ENCODE assay signal across 1 cellular context in the genomic region with DNA sequence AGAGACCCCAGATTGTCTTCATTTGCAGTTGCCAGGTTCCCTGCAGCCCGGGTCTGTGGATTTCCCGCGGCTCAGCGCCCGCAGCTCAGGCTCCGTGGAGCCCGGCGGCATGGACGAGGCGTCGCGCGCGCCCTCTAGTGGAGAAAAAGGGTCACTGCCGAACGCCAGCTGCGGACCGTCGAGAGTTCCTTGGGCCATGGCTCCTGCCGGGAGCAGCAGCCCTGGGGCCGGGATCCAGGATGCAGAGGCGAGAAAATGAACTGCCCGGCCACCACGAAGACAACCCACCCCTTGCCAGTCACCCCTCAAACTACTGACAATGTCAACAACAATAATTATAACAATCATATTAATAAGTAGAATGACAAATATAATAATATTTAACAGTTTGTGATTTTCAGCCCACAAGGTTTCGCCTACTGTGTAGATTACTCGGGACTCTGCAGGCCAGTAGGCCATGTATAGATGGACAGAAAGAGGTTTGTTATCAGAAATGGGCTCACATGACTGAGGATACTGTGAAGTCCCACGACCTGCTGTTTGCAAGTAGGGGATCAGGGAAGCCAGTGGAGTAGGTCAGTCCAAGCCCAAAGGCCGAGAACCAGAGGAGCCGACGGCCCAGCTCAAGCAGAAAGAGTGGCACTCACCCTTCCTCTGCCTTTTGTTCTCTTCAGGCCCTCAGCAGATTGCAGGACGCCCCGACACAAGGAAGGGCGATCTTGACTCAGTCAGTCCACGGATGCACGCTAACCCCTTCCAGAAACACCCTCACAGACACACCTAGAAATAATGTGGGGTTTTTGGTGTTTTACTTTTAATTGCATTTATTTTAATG.
A peak's percentile ranks its signal among the peaks of the same experiment; 100 is the strongest.
TF ChIP-seq lines count a peak whose summit lies in the region.

No MANE protein-coding gene starts in this region.

TF ChIP-seq in H1, 55 proteins besides CTCF, POLR2A, EP300 and RAD21 (continued from another document):
- TF ChIP-seq, protein P1, sequence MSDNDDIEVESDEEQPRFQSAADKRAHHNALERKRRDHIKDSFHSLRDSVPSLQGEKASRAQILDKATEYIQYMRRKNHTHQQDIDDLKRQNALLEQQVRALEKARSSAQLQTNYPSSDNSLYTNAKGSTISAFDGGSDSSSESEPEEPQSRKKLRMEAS (IDR thresholded peaks at IDR 0.05) = peak; percentile 90
- TF ChIP-seq SIRT6 (IDR thresholded peaks at IDR 0.05; ENCODE audit: low read length) = no peak
- TF ChIP-seq, protein P2, sequence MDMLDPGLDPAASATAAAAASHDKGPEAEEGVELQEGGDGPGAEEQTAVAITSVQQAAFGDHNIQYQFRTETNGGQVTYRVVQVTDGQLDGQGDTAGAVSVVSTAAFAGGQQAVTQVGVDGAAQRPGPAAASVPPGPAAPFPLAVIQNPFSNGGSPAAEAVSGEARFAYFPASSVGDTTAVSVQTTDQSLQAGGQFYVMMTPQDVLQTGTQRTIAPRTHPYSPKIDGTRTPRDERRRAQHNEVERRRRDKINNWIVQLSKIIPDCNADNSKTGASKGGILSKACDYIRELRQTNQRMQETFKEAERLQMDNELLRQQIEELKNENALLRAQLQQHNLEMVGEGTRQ (IDR thresholded peaks at IDR 0.05; ENCODE audit: low read length) = no peak
- TF ChIP-seq JUND (IDR thresholded peaks at IDR 0.05; ENCODE audit: low read length) = no peak
- TF ChIP-seq KDM4A (IDR thresholded peaks at IDR 0.05; ENCODE audit: low read depth, low read length, severe bottlenecking) = no peak
